24 cellular contexts compared by ENCODE assay signal in genomic region chr6:50962213-50962759, GRCh38.
DNase-seq lines count a peak whose midpoint lies in the region; ATAC-seq and TF ChIP-seq lines count a peak whose summit lies in the region.
"Had no signal": no experiment of that assay in that cellular context is flagged by ENCODE, and none has a peak within 500 bp of the region (broad histone marks: within the 10 kb centered on the region; RNA-seq: fewer than 3 reads in every experiment).

No MANE protein-coding gene starts in this region.

- POLR2A ChIA-PET in CD8-positive, alpha-beta memory T cell (lab: Charles Lee), result no interaction called here
- POLR2A ChIA-PET in GM10248 (lab: Yijun Ruan, JAX), result no interaction called here

- H3K9me3 ChIP-seq in CD8-positive, alpha-beta memory T cell (ENCODE audit: low read length), result no peaks in the 10 kb centered on the region
- no peaks in the 10 kb centered on the region for H3K9me3 ChIP-seq in OCI-LY1 (ENCODE audit: low read length)
- H3K9me3 ChIP-seq: BE2C, tibial artery had no signal

- DNase-seq in CD8-positive, alpha-beta memory T cell, result no peak
- DNase-seq in erythroblast (lab: John Stamatoyannopoulos, UW) (peak; percentile 9 to 19), GM10248 (ENCODE audit: extremely low spot score) (no peak), type B pancreatic cell (ENCODE audit: extremely low spot score, unreplicated experiment) (no peak), Ammon's horn (ENCODE audit: low spot score) (no peak), GM19240 (ENCODE audit: insufficient read length, low spot score) (no peak)
- DNase-seq: activated CD8-positive, alpha-beta memory T cell treated with anti-CD3 and anti-CD28 coated beads for 24 hours; activated naive CD4-positive, alpha-beta T cell treated with anti-CD3 and anti-CD28 coated beads, Interleukin-2, amount 50 U/mL, for 16 hours; activated T-cell treated with anti-CD3 and anti-CD28 coated beads, Interleukin-2, amount 50 U/mL, for 4 hours; BE2C; cortex of kidney; DMS79; kidney glomerular epithelial cell; NCI-H1436; NCI-H510A treated with DMSO at 0.1 percent for 48 hours; NK-92 treated with Interleukin-12 subunit alpha and Interleukin-12 subunit beta, amount 100 ng/mL, for 24 hours; nucleus accumbens; stimulated activated CD4-positive, alpha-beta T cell treated with anti-CD3 and anti-CD28 coated beads, Interleukin-4, amount 100 ng/mL, for 24 hours; T1000; tibial artery had no signal

- CTCF ChIA-PET in CD8-positive, alpha-beta memory T cell (lab: Charles Lee), result no interaction called here
- CTCF ChIA-PET in GM10248 (lab: Yijun Ruan, JAX), result interaction anchor here (1.5 kb wide), 1 partner anchor 1060 kb away, joined by 3 read pairs; no protein-coding TSS in a partner anchor

- H3K27me3 Mint-ChIP-seq in CD8-positive, alpha-beta memory T cell, result no peaks in the 10 kb centered on the region
- H3K27me3 Mint-ChIP-seq in type B pancreatic cell, result no peaks in the 10 kb centered on the region
- H3K27me3 Mint-ChIP-seq: stimulated activated naive CD8-positive, alpha-beta T cell treated with anti-CD3 and anti-CD28 coated beads, Interleukin-15, Interleukin-2, amounts not matched to agents 100 ng/mL and 50 ng/mL, for 24 hours had no signal

- H3K36me3 ChIP-seq in CD8-positive, alpha-beta memory T cell (ENCODE audit: insufficient read depth, low read length), result no peaks in the 10 kb centered on the region
- no peaks in the 10 kb centered on the region for H3K36me3 ChIP-seq in OCI-LY1 (ENCODE audit: insufficient read depth, low read length)
- H3K36me3 ChIP-seq: BE2C, tibial artery had no signal

- H3K4me2 ChIP-seq in OCI-LY1 (ENCODE audit: low read length), result peak overlapping the region; percentile 34; the same call in 1 of the 2 replicates

- H3K4me3 ChIP-seq in CD8-positive, alpha-beta memory T cell (ENCODE audit: low read length), result no peak overlapping the region
- peak overlapping the region; percentile 3 for H3K4me3 ChIP-seq in OCI-LY1 (ENCODE audit: low read depth, low read length, poor library complexity, severe bottlenecking)
- H3K4me3 ChIP-seq: tibial artery had no signal

- no peaks in the 10 kb centered on the region for H3K79me2 ChIP-seq in OCI-LY1 (ENCODE audit: insufficient read depth, low read length)

- TF ChIP-seq POLR2A in erythroblast (IDR thresholded peaks at IDR 0.05; ENCODE audit: low read length), result no peak

- H3K27me3 ChIP-seq in CD8-positive, alpha-beta memory T cell (ENCODE audit: insufficient read depth, low read length, poor library complexity, severe bottlenecking), result no peaks in the 10 kb centered on the region
- H3K27me3 ChIP-seq in OCI-LY1 (ENCODE audit: insufficient read depth, low read length), result no peaks in the 10 kb centered on the region
- H3K27me3 ChIP-seq: BE2C, tibial artery had no signal

- no peaks in the 10 kb centered on the region for H3F3A ChIP-seq in OCI-LY1 (ENCODE audit: insufficient read depth, low read length)

- ATAC-seq in GM21723 (IDR thresholded peaks at IDR 0.05; ENCODE audit: unreplicated experiment), result peak; percentile 36
- ATAC-seq: activated T-cell treated with anti-CD3 and anti-CD28 coated beads, Interleukin-2, amount 50 U/mL, for 4 hours had no signal

- H3K4me1 Mint-ChIP-seq in CD8-positive, alpha-beta memory T cell, result no peaks in the 10 kb centered on the region
- no peaks in the 10 kb centered on the region for H3K4me1 Mint-ChIP-seq in type B pancreatic cell (ENCODE audit: unreplicated experiment)

- no peak overlapping the region for H3K4me3 Mint-ChIP-seq in CD8-positive, alpha-beta memory T cell
- no peak overlapping the region for H3K4me3 Mint-ChIP-seq in type B pancreatic cell
- H3K4me3 Mint-ChIP-seq: activated T-cell treated with anti-CD3 and anti-CD28 coated beads, Interleukin-2, amount 50 U/mL, for 4 hours; stimulated activated naive CD8-positive, alpha-beta T cell treated with anti-CD3 and anti-CD28 coated beads, Interleukin-15, Interleukin-2, amounts not matched to agents 100 ng/mL and 50 ng/mL, for 24 hours had no signal

- H3K27ac ChIP-seq in CD8-positive, alpha-beta memory T cell (ENCODE audit: low read depth, low read length), result peak overlapping the region; percentile 36
- H3K27ac ChIP-seq in OCI-LY1 (ENCODE audit: low read depth, low read length, poor library complexity, severe bottlenecking), result peak overlapping the region; percentile 75
- H3K27ac ChIP-seq: RWPE1, tibial artery had no signal

- no peak for TF ChIP-seq CTCF in OCI-LY1 (IDR thresholded peaks at IDR 0.05; ENCODE audit: low read length)
- TF ChIP-seq CTCF in GM10248 (IDR thresholded peaks at IDR 0.05; ENCODE audit: control extremely low read depth, extremely low read depth, low read depth, missing control alignments), result no peak
- TF ChIP-seq CTCF in type B pancreatic cell (conservative IDR thresholded peaks at IDR 0.05), result no peak

- H4K20me1 ChIP-seq in OCI-LY1 (ENCODE audit: insufficient read depth, low read length), result no peaks in the 10 kb centered on the region

- H2AFZ ChIP-seq in OCI-LY1 (ENCODE audit: low read length), result peak overlapping the region; percentile 90

- H3K9ac ChIP-seq in OCI-LY1 (ENCODE audit: low read length), result peak overlapping the region; percentile 13; the same call in 1 of the 2 replicates

- H3K9me2 ChIP-seq in OCI-LY1 (ENCODE audit: low read depth, low read length), result no peaks in the 10 kb centered on the region

- peaks cover 1 to 16% (median 3%) of the 10 kb centered on the region in 5 donors for H3K9me3 Mint-ChIP-seq in CD8-positive, alpha-beta memory T cell
- no peaks in the 10 kb centered on the region for H3K9me3 Mint-ChIP-seq in type B pancreatic cell
- H3K9me3 Mint-ChIP-seq: activated T-cell treated with anti-CD3 and anti-CD28 coated beads, Interleukin-2, amount 50 U/mL, for 4 hours had no signal

- H3K4me1 ChIP-seq in CD8-positive, alpha-beta memory T cell (ENCODE audit: insufficient read depth, low read length), result no peaks in the 10 kb centered on the region
- peaks cover 48% of the 10 kb centered on the region for H3K4me1 ChIP-seq in OCI-LY1 (ENCODE audit: insufficient read depth, low read length, severe bottlenecking)
- H3K4me1 ChIP-seq: BE2C, tibial artery had no signal

- H3K36me3 Mint-ChIP-seq in CD8-positive, alpha-beta memory T cell, result no peaks in the 10 kb centered on the region
- no peaks in the 10 kb centered on the region for H3K36me3 Mint-ChIP-seq in type B pancreatic cell

- H3K27ac Mint-ChIP-seq in CD8-positive, alpha-beta memory T cell, result no peak overlapping the region
- no peak overlapping the region for H3K27ac Mint-ChIP-seq in type B pancreatic cell
- H3K27ac Mint-ChIP-seq: stimulated activated naive CD8-positive, alpha-beta T cell treated with anti-CD3 and anti-CD28 coated beads, Interleukin-15, Interleukin-2, amounts not matched to agents 100 ng/mL and 50 ng/mL, for 24 hours had no signal

Comparison
In these comparisons a context has a peak if more than half of its experiments do, and no peak if none do; other contexts are left out.
1. DNase-seq: peak in erythroblast (2 of 2); none in CD8-positive, alpha-beta memory T cell (0 of 5), GM10248 (single experiment), type B pancreatic cell (single experiment), Ammon's horn (single experiment) and GM19240 (single experiment).